Comparison of ENCODE assay signal across 9 cellular contexts in genomic region chr10:110013615-110014293, GRCh38. TPM values are rescaled to one million over a fixed set of nuclear protein-coding genes. Genes with fewer than 3 reads are reported as not detected.
DNase-seq lines count a peak whose midpoint lies in the region; ATAC-seq and TF ChIP-seq lines count a peak whose summit lies in the region.
"Had no signal": no experiment of that assay in that cellular context is flagged by ENCODE, and none has a peak within 500 bp of the region (broad histone marks: within the 10 kb centered on the region; RNA-seq: fewer than 3 reads in every experiment).

No MANE protein-coding gene starts in this region.

- ATAC-seq in RWPE2 (ENCODE audit: low read depth) (peak; percentile 91), HG02938 (IDR thresholded peaks at IDR 0.05; ENCODE audit: unreplicated experiment) (no peak), HG03520 (IDR thresholded peaks at IDR 0.05; ENCODE audit: unreplicated experiment) (no peak)

- peaks cover 8% of the 10 kb centered on the region for H3K36me3 Mint-ChIP-seq in endodermal cell (ENCODE audit: low read depth)

- no peaks in the 10 kb centered on the region for H3K27me3 ChIP-seq in RWPE2 (ENCODE audit: insufficient read depth, poor library complexity, severe bottlenecking)
- H3K27me3 ChIP-seq in endodermal cell (ENCODE audit: control insufficient read depth, insufficient read depth, low read length, poor library complexity, severe bottlenecking) = no peaks in the 10 kb centered on the region
- H3K27me3 ChIP-seq in smooth muscle cell (ENCODE audit: low read depth) = no peaks in the 10 kb centered on the region

- peaks cover 10% of the 10 kb centered on the region for H3F3A ChIP-seq in smooth muscle cell (ENCODE audit: low read depth)

- H3K9ac ChIP-seq in endodermal cell (ENCODE audit: extremely low read depth, low read length, poor library complexity, severe bottlenecking) (no peak overlapping the region), smooth muscle cell (ENCODE audit: low read depth) (no peak overlapping the region)

- no peak overlapping the region for H3K4me3 Mint-ChIP-seq in endodermal cell

- DNase-seq in activated CD8-positive, alpha-beta memory T cell treated with anti-CD3 and anti-CD28 coated beads, Interleukin-2, amount 50 U/mL, for 4 hours = peak; percentile 26
- no peak for DNase-seq in activated CD8-positive, alpha-beta memory T cell treated with anti-CD3 and anti-CD28 coated beads for 24 hours
- DNase-seq in RWPE2 (ENCODE audit: low spot score) = no peak
- DNase-seq in endodermal cell = no peak
- DNase-seq in smooth muscle cell (lab: John Stamatoyannopoulos, UW; ENCODE audit: unreplicated experiment) = no peak
- no peak for DNase-seq in NCI-H446 treated with DMSO at 0.1 percent for 48 hours (lab: John Stamatoyannopoulos, UW)
- DNase-seq: NCI-H748 treated with DMSO at 0.1 percent for 48 hours had no signal

- H3K4me1 ChIP-seq in RWPE2 (ENCODE audit: insufficient read depth, poor library complexity, severe bottlenecking) (peaks cover 30% of the 10 kb centered on the region), endodermal cell (ENCODE audit: control insufficient read depth, insufficient read depth, low read length) (peaks cover 16% of the 10 kb centered on the region), smooth muscle cell (ENCODE audit: low read depth) (peaks cover 77% of the 10 kb centered on the region)

- TF ChIP-seq CTCF in RWPE2 (IDR thresholded peaks at IDR 0.05; ENCODE audit: poor library complexity, severe bottlenecking) (no peak), endodermal cell (conservative IDR thresholded peaks at IDR 0.05) (no peak), smooth muscle cell (IDR thresholded peaks at IDR 0.05; ENCODE audit: borderline replicate concordance, insufficient read depth, poor library complexity, severe bottlenecking) (no peak)

- H3K4me1 Mint-ChIP-seq in endodermal cell = peaks cover 62% of the 10 kb centered on the region

- no peak overlapping the region for H2AFZ ChIP-seq in smooth muscle cell (ENCODE audit: low read depth)

- H3K4me2 ChIP-seq in smooth muscle cell = peak overlapping the region; percentile 37

- H3K9me3 ChIP-seq in RWPE2 (ENCODE audit: severe bottlenecking) (no peaks in the 10 kb centered on the region), endodermal cell (ENCODE audit: control insufficient read depth, low read length) (no peaks in the 10 kb centered on the region), smooth muscle cell (replicated peaks; ENCODE audit: low read depth) (no peaks in the 10 kb centered on the region)

- H3K79me2 ChIP-seq in smooth muscle cell (ENCODE audit: low read depth) = peaks cover 100% of the 10 kb centered on the region

- no peak overlapping the region for H3K4me3 ChIP-seq in RWPE2 (ENCODE audit: severe bottlenecking)
- no peak overlapping the region for H3K4me3 ChIP-seq in endodermal cell (ENCODE audit: low read length)
- H3K4me3 ChIP-seq in smooth muscle cell = no peak overlapping the region

- H3K27ac Mint-ChIP-seq in endodermal cell = peak overlapping the region; percentile 64

- H3K36me3 ChIP-seq in RWPE2 (ENCODE audit: low read depth) (no peaks in the 10 kb centered on the region), endodermal cell (ENCODE audit: control insufficient read depth, insufficient read depth, low read length) (no peaks in the 10 kb centered on the region), smooth muscle cell (ENCODE audit: low read depth) (no peaks in the 10 kb centered on the region)

- H3K27me3 Mint-ChIP-seq in endodermal cell (ENCODE audit: insufficient read depth) = no peaks in the 10 kb centered on the region

- peaks cover 92% of the 10 kb centered on the region for H4K20me1 ChIP-seq in smooth muscle cell (ENCODE audit: low read depth)

- H3K27ac ChIP-seq in RWPE2 (ENCODE audit: poor library complexity, severe bottlenecking) = no peak overlapping the region
- no peak overlapping the region for H3K27ac ChIP-seq in endodermal cell (ENCODE audit: low read depth, low read length)
- peak overlapping the region; percentile 62 for H3K27ac ChIP-seq in smooth muscle cell (ENCODE audit: low read depth)

- no peaks in the 10 kb centered on the region for H3K9me3 Mint-ChIP-seq in endodermal cell

- 50 to 81% methylated on average over 1 to 3 of the region's 4 CpGs for WGBS in endodermal cell (ENCODE audit: insufficient coverage in 1 of 2, insufficient read length in 1 of 2), 2 experiments
- WGBS in smooth muscle cell (ENCODE audit: low lambda C conversion rate) = 58% methylated on average over 4 of the region's 4 CpGs

RNA-seq across cellular contexts. Expression of gene ADD3, which starts 6.0 kb away (rescaled TPM):
- 100 to 1,000 TPM; 183 to 241 TPM for total RNA-seq in endodermal cell
- polyA plus RNA-seq in endodermal cell (2013, experiment 1 of 2) = 105 TPM
- 104 TPM for polyA plus RNA-seq in endodermal cell (2013, experiment 2 of 2)
- 154 and 155 TPM in 2 replicates for total RNA-seq in smooth muscle cell
- polyA plus RNA-seq in smooth muscle cell = 66.3 and 75.0 TPM in 2 replicates
